In genomic region chr11:46948378-46949131, GRCh38 we compare ENCODE assay signal across 11 cellular contexts. TPM values are rescaled to one million over a fixed set of nuclear protein-coding genes. Genes with fewer than 3 reads are reported as not detected.
DNase-seq lines count a peak whose midpoint lies in the region; TF ChIP-seq lines count a peak whose summit lies in the region.
"Had no signal": no experiment of that assay in that cellular context is flagged by ENCODE, and none has a peak within 500 bp of the region (broad histone marks: within the 10 kb centered on the region; RNA-seq: fewer than 3 reads in every experiment).

No MANE protein-coding gene starts in this region.

- intact Hi-C loops in cardiac septum (cut with DNase I): no loop called here

- H3K79me1 ChIP-seq in neuronal stem cell (ENCODE audit: low read depth, low read length): no peaks in the 10 kb centered on the region

- H3K4me3 ChIP-seq in cardiac fibroblast (replicated peaks in 1 of 2; ENCODE audit: low read depth in 2 of 2, low read length in 2 of 2): no peak overlapping the region
- no peak overlapping the region for H3K4me3 ChIP-seq in neuronal stem cell (ENCODE audit: low read length in 2 of 2)
- H3K4me3 ChIP-seq in CD8-positive, alpha-beta memory T cell (ENCODE audit: low read length): no peak overlapping the region

- no peak overlapping the region for H2AK5ac ChIP-seq in neuronal stem cell (ENCODE audit: low read depth, low read length)

- H3K27ac ChIP-seq in neuronal stem cell (replicated peaks; ENCODE audit: low read length): peak overlapping the region; percentile 54
- H3K27ac ChIP-seq in CD8-positive, alpha-beta memory T cell (ENCODE audit: low read depth, low read length): no peak overlapping the region

- no peaks in the 10 kb centered on the region for H3K27me3 ChIP-seq in neuronal stem cell (ENCODE audit: control insufficient read depth in 3 of 3, insufficient read depth in 3 of 3, low read depth in 1 of 3, low read length in 3 of 3)
- no peaks in the 10 kb centered on the region for H3K27me3 ChIP-seq in CD8-positive, alpha-beta memory T cell (ENCODE audit: insufficient read depth, low read length, poor library complexity, severe bottlenecking)

- H2BK120ac ChIP-seq in neuronal stem cell (ENCODE audit: low read depth, low read length): no peak overlapping the region

- no peak overlapping the region for H3K4ac ChIP-seq in neuronal stem cell (ENCODE audit: low read length)

- no peak overlapping the region for H3K23ac ChIP-seq in neuronal stem cell (ENCODE audit: low read depth, low read length, poor library complexity)

- TF ChIP-seq CTCF in cardiac fibroblast (IDR thresholded peaks at IDR 0.05; ENCODE audit: low read depth, low read length): no peak

- peaks cover 0 to 17% of the 10 kb centered on the region in 2 donors for H3K36me3 ChIP-seq in neuronal stem cell (replicated peaks in 1 of 2; ENCODE audit: control insufficient read depth in 2 of 2, insufficient read depth in 2 of 2, low read length in 2 of 2)
- H3K36me3 ChIP-seq in CD8-positive, alpha-beta memory T cell (ENCODE audit: insufficient read depth, low read length): no peaks in the 10 kb centered on the region

- no peak overlapping the region for H2BK5ac ChIP-seq in neuronal stem cell (ENCODE audit: low read length)

- H2BK15ac ChIP-seq in neuronal stem cell (ENCODE audit: low read length): no peak overlapping the region

- DNase-seq in DMS53 (lab: John Stamatoyannopoulos, UW) (peak; percentile 82), NCI-H1436 treated with DMSO at 0.1 percent for 48 hours (lab: John Stamatoyannopoulos, UW) (peak; percentile 34), cardiac fibroblast (ENCODE audit: low read depth in 2 of 2) (peak; percentile 66 to 87), neuronal stem cell (ENCODE audit: low spot score) (no peak), mesenteric fat pad (ENCODE audit: low spot score) (no peak), cardiac septum (ENCODE audit: low spot score) (no peak), mucosa of gallbladder (ENCODE audit: low spot score) (no peak)
- no peak for DNase-seq in CD8-positive, alpha-beta memory T cell
- DNase-seq: activated T-cell treated with anti-CD3 and anti-CD28 coated beads, Interleukin-2, amount 50 U/mL, for 72 hours had no signal

- peaks cover 12 to 19% of the 10 kb centered on the region in 2 donors for H3K4me1 ChIP-seq in neuronal stem cell (ENCODE audit: control insufficient read depth in 2 of 2, insufficient read depth in 1 of 2, low read depth in 1 of 2, low read length in 2 of 2)
- H3K4me1 ChIP-seq in CD8-positive, alpha-beta memory T cell (ENCODE audit: insufficient read depth, low read length): no peaks in the 10 kb centered on the region

- no peak overlapping the region for H2BK12ac ChIP-seq in neuronal stem cell (ENCODE audit: low read length)

- no CpG with 5 or more reads among the region's 4 CpGs for WGBS in neuronal stem cell (ENCODE audit: extremely low coverage in 2 of 2, insufficient read length in 2 of 2, insufficient replicate concordance in 1 of 2), 2 donors

- H3K4me3 Mint-ChIP-seq in CD8-positive, alpha-beta memory T cell: no peak overlapping the region
- H3K4me3 Mint-ChIP-seq: activated T-cell treated with anti-CD3 and anti-CD28 coated beads, Interleukin-2, amount 50 U/mL, for 72 hours; IgD-negative memory B cell had no signal

- no peak overlapping the region for H4K91ac ChIP-seq in neuronal stem cell (ENCODE audit: low read depth, low read length, poor library complexity)

- no peak overlapping the region for H4K8ac ChIP-seq in neuronal stem cell (ENCODE audit: low read depth, low read length)

- H3K4me2 ChIP-seq in neuronal stem cell (ENCODE audit: insufficient read depth, low read length, poor library complexity, severe bottlenecking): no peak overlapping the region

- peak overlapping the region; percentile 56 for H3K18ac ChIP-seq in neuronal stem cell (ENCODE audit: low read length)

- CTCF ChIA-PET in CD8-positive, alpha-beta memory T cell (lab: Charles Lee): no interaction called here

- H3K9me3 ChIP-seq in neuronal stem cell (replicated peaks in 1 of 2; ENCODE audit: control insufficient read depth in 2 of 2, insufficient read depth in 1 of 2, low read depth in 1 of 2, low read length in 2 of 2): no peaks in the 10 kb centered on the region
- no peaks in the 10 kb centered on the region for H3K9me3 ChIP-seq in CD8-positive, alpha-beta memory T cell (ENCODE audit: low read length)

- peaks cover 0 to 11% (median 6%) of the 10 kb centered on the region in 3 donors for H3K36me3 Mint-ChIP-seq in CD8-positive, alpha-beta memory T cell

- POLR2A ChIA-PET in CD8-positive, alpha-beta memory T cell (lab: Charles Lee): no interaction called here

- no peak overlapping the region for H3K27ac Mint-ChIP-seq in CD8-positive, alpha-beta memory T cell
- H3K27ac Mint-ChIP-seq: activated T-cell treated with anti-CD3 and anti-CD28 coated beads, Interleukin-2, amount 50 U/mL, for 72 hours; IgD-negative memory B cell had no signal

- H3K27me3 Mint-ChIP-seq in CD8-positive, alpha-beta memory T cell: no peaks in the 10 kb centered on the region
- H3K27me3 Mint-ChIP-seq: IgD-negative memory B cell had no signal

- no peaks in the 10 kb centered on the region for H3K9me3 Mint-ChIP-seq in CD8-positive, alpha-beta memory T cell
- H3K9me3 Mint-ChIP-seq: activated T-cell treated with anti-CD3 and anti-CD28 coated beads, Interleukin-2, amount 50 U/mL, for 72 hours; IgD-negative memory B cell had no signal

- peaks cover 2 to 8% (median 6%) of the 10 kb centered on the region in 3 donors for H3K4me1 Mint-ChIP-seq in CD8-positive, alpha-beta memory T cell

- no peak overlapping the region for H3K9ac ChIP-seq in neuronal stem cell (ENCODE audit: low read depth, low read length, poor library complexity)

- H2AFZ ChIP-seq in neuronal stem cell (ENCODE audit: low read length): no peak overlapping the region

- H3K14ac ChIP-seq in neuronal stem cell (ENCODE audit: low read length): no peak overlapping the region

RNA-seq across cellular contexts. Expression of gene CSTPP1, which starts 12.0 kb away (rescaled TPM):
- polyA plus RNA-seq in neuronal stem cell (2013, experiment 1 of 2): 51.8 TPM
- 50.2 TPM for polyA plus RNA-seq in neuronal stem cell (2013, experiment 2 of 2)
- 15.3 TPM for total RNA-seq in mesenteric fat pad
- total RNA-seq in cardiac septum: 13.2 TPM
- total RNA-seq in mucosa of gallbladder: 39.1 TPM
- 10 to 100 TPM; 16.9 to 18.4 TPM for total RNA-seq in CD8-positive, alpha-beta memory T cell
- polyA plus RNA-seq in CD8-positive, alpha-beta memory T cell: 19.7 TPM

RNA-seq across cellular contexts. Expression of gene LRP4, which starts 30.2 kb away (rescaled TPM):
- polyA plus RNA-seq in neuronal stem cell (2013, experiment 1 of 2): 8.9 TPM
- 9.0 TPM for polyA plus RNA-seq in neuronal stem cell (2013, experiment 2 of 2)
- total RNA-seq in mesenteric fat pad: 3.1 TPM
- total RNA-seq in cardiac septum: 26.8 TPM
- 14.5 TPM for total RNA-seq in mucosa of gallbladder
- under 1 TPM; 0.27 to 0.35 TPM for total RNA-seq in CD8-positive, alpha-beta memory T cell
- not detected for polyA plus RNA-seq in CD8-positive, alpha-beta memory T cell
- polyA plus RNA-seq: IgD-negative memory B cell, neural cell had no signal

Comparison
In these comparisons a context has a peak if more than half of its experiments do, and no peak if none do; other contexts are left out.
1. DNase-seq: peak in DMS53 (single experiment), NCI-H1436 treated with DMSO at 0.1 percent for 48 hours (single experiment) and cardiac fibroblast (2 of 2); none in neuronal stem cell (single experiment), mesenteric fat pad (single experiment), cardiac septum (single experiment), mucosa of gallbladder (single experiment) and CD8-positive, alpha-beta memory T cell (0 of 5).